12 cellular contexts compared by ENCODE assay signal in the genomic region with DNA sequence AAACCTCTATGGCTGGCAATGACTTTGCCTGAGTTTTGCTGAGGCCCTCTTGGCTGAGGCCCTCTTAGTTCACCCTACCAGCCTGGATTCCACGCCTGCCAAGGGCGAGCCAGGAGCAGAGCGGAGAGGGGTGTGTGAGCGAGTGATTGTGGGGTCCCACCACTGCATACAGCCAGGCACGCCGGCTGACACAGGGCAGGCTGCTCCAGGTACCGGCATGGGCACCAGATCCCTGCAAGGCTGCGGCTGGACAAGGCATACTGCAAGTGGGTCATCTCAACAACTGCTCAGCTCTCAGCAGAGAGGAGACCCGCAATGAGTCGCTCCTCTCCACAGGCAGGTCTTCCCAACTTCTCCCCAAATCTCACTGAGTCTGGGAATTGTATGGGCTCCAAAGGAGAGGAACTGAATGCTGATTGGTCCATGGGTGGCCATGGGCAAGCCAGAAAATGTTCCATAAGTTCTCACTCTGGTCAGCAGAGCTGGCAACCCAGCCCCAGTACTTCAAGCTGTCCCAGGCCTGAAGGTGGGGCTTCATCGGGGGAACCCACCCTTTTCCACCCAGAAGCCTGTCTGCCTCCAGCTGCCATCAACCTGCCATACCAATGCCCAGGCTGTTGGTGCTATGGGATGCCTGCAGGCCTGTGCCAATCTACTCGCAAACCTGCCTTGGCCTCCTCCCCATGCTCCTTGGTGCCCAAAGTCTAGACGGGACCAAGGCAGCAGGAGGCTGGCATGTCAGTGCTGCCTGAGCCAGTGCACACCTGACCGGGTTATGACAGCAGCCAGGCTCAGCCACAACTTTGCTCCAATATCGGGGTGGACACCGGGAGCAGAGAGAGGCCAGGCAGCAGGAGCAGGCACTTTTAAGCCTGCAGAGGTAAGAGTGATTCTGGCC.
"Had no signal": no experiment of that assay in that cellular context is flagged by ENCODE, and none has a peak within 500 bp of the region (broad histone marks: within the 10 kb centered on the region; RNA-seq: fewer than 3 reads in every experiment).

No MANE protein-coding gene starts in this region.

- H3K4me3 ChIP-seq: adrenal gland, tibial artery had no signal

- H3K36me3 ChIP-seq: adrenal gland, tibial artery had no signal

- H3K27ac ChIP-seq: adrenal gland, tibial artery had no signal

- H3K4me1 ChIP-seq: adrenal gland had no signal

- H3K9me3 ChIP-seq: adrenal gland, tibial artery had no signal

- DNase-seq: activated CD4-positive, alpha-beta T cell treated with anti-CD3 and anti-CD28 coated beads for 4 hours; activated CD8-positive, alpha-beta memory T cell treated with anti-CD3 and anti-CD28 coated beads, Interleukin-2, amount 50 U/mL, for 48 hours; activated CD8-positive, alpha-beta T cell treated with anti-CD3 and anti-CD28 coated beads, Interleukin-2, amount 10 ng/mL, durations not matched to agents 7 days and 5 days; activated naive CD4-positive, alpha-beta T cell treated with anti-CD3 and anti-CD28 coated beads, Interleukin-2, amount 10 ng/mL, durations not matched to agents 7 days and 5 days; adrenal gland; central memory CD4-positive, alpha-beta T cell; cortex of kidney; effector CD8-positive, alpha-beta T cell; kidney glomerular epithelial cell; nephron progenitor cell; T-helper 1 cell had no signal

- H3K27me3 ChIP-seq: adrenal gland, tibial artery had no signal

- ATAC-seq: activated CD8-positive, alpha-beta T cell treated with anti-CD3 and anti-CD28 coated beads, Interleukin-2, amount 10 ng/mL, durations not matched to agents 7 days and 5 days had no signal
